10 cellular contexts compared by ENCODE assay signal in genomic region chr4:9238461-9238860, GRCh38. TPM values are rescaled to one million over a fixed set of nuclear protein-coding genes. Genes with fewer than 3 reads are reported as not detected.
A peak's percentile ranks its signal among the peaks of the same experiment; 100 is the strongest.
DNase-seq lines count a peak whose midpoint lies in the region; ATAC-seq and TF ChIP-seq lines count a peak whose summit lies in the region.
"Not testable (repeated sequence)": the region's sequence is repeated elsewhere in the genome, so short reads cannot be mapped to it uniquely, and the experiment has no call there.
"Had no signal": no experiment of that assay in that cellular context is flagged by ENCODE, and none has a peak within 500 bp of the region (broad histone marks: within the 10 kb centered on the region; RNA-seq: fewer than 3 reads in every experiment).

No MANE protein-coding gene starts in this region.

- H3K9me3 ChIP-seq in IMR-90 (ENCODE audit: control insufficient read depth, insufficient read depth, low read length); heart left ventricle; lower lobe of right lung; stomach: not testable (repeated sequence)

- not testable (repeated sequence) for H2BK5ac ChIP-seq in IMR-90 (ENCODE audit: low read depth, low read length, poor library complexity, severe bottlenecking)

- not testable (repeated sequence) for H3K4me2 ChIP-seq in IMR-90 (ENCODE audit: low read depth, low read length)

- H3K23ac ChIP-seq in IMR-90 (ENCODE audit: low read depth, low read length), result not testable (repeated sequence)

- H2BK20ac ChIP-seq in IMR-90 (ENCODE audit: low read depth, low read length), result not testable (repeated sequence)

- not testable (repeated sequence) for H4K8ac ChIP-seq in IMR-90 (ENCODE audit: low read depth in 2 of 2, low read length in 2 of 2)

- H3K79me1 ChIP-seq in IMR-90 (ENCODE audit: low read depth in 1 of 2, low read length in 2 of 2), result not testable (repeated sequence)

- DNase-seq in Ammon's horn (ENCODE audit: low spot score) (peak; percentile 1), IMR-90 (peak; percentile 0), coronary artery (ENCODE audit: low spot score) (peak; percentile 40), heart left ventricle (peak in 3 of 5 donors; percentile 5 to 70 (median 8)), lower lobe of right lung (peak; percentile 43), omental fat pad (ENCODE audit: low spot score) (peak; percentile 20), stomach (peak; percentile 18)
- DNase-seq in activated CD4-positive, alpha-beta T cell treated with anti-CD3 and anti-CD28 coated beads, Interleukin-2, amount 10 ng/mL, durations not matched to agents 7 days and 5 days, result peak; percentile 3

- H3K27ac Mint-ChIP-seq in activated CD4-positive, alpha-beta T cell treated with anti-CD3 and anti-CD28 coated beads, Interleukin-2, amount 10 ng/mL, durations not matched to agents 7 days and 5 days, result not testable (repeated sequence)

- not testable (repeated sequence) for H3K18ac ChIP-seq in IMR-90 (ENCODE audit: low read depth, low read length)

- not testable (repeated sequence) for H3K36me3 ChIP-seq in IMR-90 (ENCODE audit: control insufficient read depth, insufficient read depth, low read length); heart left ventricle; lower lobe of right lung; stomach

- H3K9ac ChIP-seq in IMR-90 (ENCODE audit: low read depth, low read length), result not testable (repeated sequence)

- H3K9me1 ChIP-seq in IMR-90 (ENCODE audit: insufficient read depth, low read length), result not testable (repeated sequence)

- CTCF ChIA-PET in IMR-90 (lab: Yijun Ruan, JAX); activated CD4-positive, alpha-beta T cell treated with anti-CD3 and anti-CD28 coated beads, Interleukin-2, amount 10 ng/mL, durations not matched to agents 7 days and 5 days (lab: Charles Lee): not testable (repeated sequence)

- not testable (repeated sequence) for H4K91ac ChIP-seq in IMR-90 (ENCODE audit: insufficient read depth, low read depth, low read length)

- not testable (repeated sequence) for TF ChIP-seq RAD21 in IMR-90 (IDR thresholded peaks at IDR 0.05; ENCODE audit: low read length)

- not testable (repeated sequence) for H3K4me1 Mint-ChIP-seq in activated CD4-positive, alpha-beta T cell treated with anti-CD3 and anti-CD28 coated beads, Interleukin-2, amount 10 ng/mL, durations not matched to agents 7 days and 5 days

- not testable (repeated sequence) for TF ChIP-seq POLR2A in IMR-90 (IDR thresholded peaks at IDR 0.05; ENCODE audit: low read depth, low read length); heart left ventricle (IDR thresholded peaks at IDR 0.05); stomach (IDR thresholded peaks at IDR 0.05)

- H3K27me3 Mint-ChIP-seq in activated CD4-positive, alpha-beta T cell treated with anti-CD3 and anti-CD28 coated beads, Interleukin-2, amount 10 ng/mL, durations not matched to agents 7 days and 5 days, result not testable (repeated sequence)

- not testable (repeated sequence) for H3K27me3 ChIP-seq in IMR-90 (ENCODE audit: control insufficient read depth, insufficient read depth, low read length); heart left ventricle; lower lobe of right lung (ENCODE audit: low read depth); stomach

- not testable (repeated sequence) for ATAC-seq in IMR-90 (ENCODE audit: low read depth); heart left ventricle; lower lobe of right lung; omental fat pad (ENCODE audit: low FRiP score)

- TF ChIP-seq EP300 in stomach (IDR thresholded peaks at IDR 0.05), result not testable (repeated sequence)

- WGBS in IMR-90 (ENCODE audit: extremely low coverage in 2 of 2, insufficient read length in 1 of 2), 2 experiments, result no CpG with 5 or more reads among the region's 12 CpGs
- WGBS in heart left ventricle, 4 donors, result 83% methylated on average over 11 of the region's 12 CpGs; no CpG with 5 or more reads in 2 of the 4 donors
- 77 to 84% (median 83%) methylated on average over 8 to 11 of the region's 12 CpGs; no CpG with 5 or more reads in 2 of the 5 donors for WGBS in stomach, 5 donors

- H3K4me3 ChIP-seq in IMR-90 (ENCODE audit: insufficient read depth, low read depth, low read length); coronary artery; heart left ventricle; lower lobe of right lung; stomach: not testable (repeated sequence)

- H3K9me3 Mint-ChIP-seq in activated CD4-positive, alpha-beta T cell treated with anti-CD3 and anti-CD28 coated beads, Interleukin-2, amount 10 ng/mL, durations not matched to agents 7 days and 5 days, result not testable (repeated sequence)

- not testable (repeated sequence) for H3K4me3 Mint-ChIP-seq in activated CD4-positive, alpha-beta T cell treated with anti-CD3 and anti-CD28 coated beads, Interleukin-2, amount 10 ng/mL, durations not matched to agents 7 days and 5 days

- not testable (repeated sequence) for H3K14ac ChIP-seq in IMR-90 (replicated peaks; ENCODE audit: low read depth, low read length)

- not testable (repeated sequence) for H3K27ac ChIP-seq in IMR-90 (ENCODE audit: insufficient read depth, low read length); coronary artery; heart left ventricle; lower lobe of right lung; stomach

- H4K5ac ChIP-seq in IMR-90 (ENCODE audit: low read depth, low read length), result not testable (repeated sequence)

- POLR2A ChIA-PET in IMR-90 (lab: Charles Lee; ENCODE audit: unreplicated experiment); activated CD4-positive, alpha-beta T cell treated with anti-CD3 and anti-CD28 coated beads, Interleukin-2, amount 10 ng/mL, durations not matched to agents 7 days and 5 days (lab: Charles Lee): not testable (repeated sequence)

- H2AK5ac ChIP-seq in IMR-90 (ENCODE audit: low read depth, low read length), result not testable (repeated sequence)

- H4K20me1 ChIP-seq in IMR-90 (ENCODE audit: insufficient read depth, low read length), result not testable (repeated sequence)

- dilution Hi-C loops in IMR-90 (cut with HindIII; ENCODE audit: low sequenced_read_pairs, unreplicated experiment), result not testable (repeated sequence)

- not testable (repeated sequence) for H2BK120ac ChIP-seq in IMR-90 (ENCODE audit: low read depth, low read length)

- not testable (repeated sequence) for H3K36me3 Mint-ChIP-seq in activated CD4-positive, alpha-beta T cell treated with anti-CD3 and anti-CD28 coated beads, Interleukin-2, amount 10 ng/mL, durations not matched to agents 7 days and 5 days (ENCODE audit: low read depth)

- not testable (repeated sequence) for H3K4ac ChIP-seq in IMR-90 (ENCODE audit: low read depth, low read length)

- in situ Hi-C loops in IMR-90 (cut with MboI; ENCODE audit: low sequenced_read_pairs), result not testable (repeated sequence)

- not testable (repeated sequence) for TF ChIP-seq CTCF in IMR-90 (conservative IDR thresholded peaks at IDR 0.05; ENCODE audit: low read depth, low read length); coronary artery (IDR thresholded peaks at IDR 0.05); heart left ventricle (IDR thresholded peaks at IDR 0.05); lower lobe of right lung (IDR thresholded peaks at IDR 0.05); omental fat pad (IDR thresholded peaks at IDR 0.05); stomach (IDR thresholded peaks at IDR 0.05)

- H3K56ac ChIP-seq in IMR-90 (ENCODE audit: extremely low read depth, insufficient read depth, low read length), result not testable (repeated sequence)

- H3K4me1 ChIP-seq in IMR-90 (ENCODE audit: control insufficient read depth, insufficient read depth, low read length); heart left ventricle; lower lobe of right lung; stomach: not testable (repeated sequence)

- not testable (repeated sequence) for H2AK9ac ChIP-seq in IMR-90 (replicated peaks; ENCODE audit: low read depth, low read length, poor library complexity)

- H2AFZ ChIP-seq in IMR-90 (replicated peaks; ENCODE audit: low read length, poor library complexity), result not testable (repeated sequence)

- H2BK15ac ChIP-seq in IMR-90 (ENCODE audit: low read depth, low read length), result not testable (repeated sequence)

- intact Hi-C loops in IMR-90 (cut with micrococcal nuclease); heart left ventricle (cut with DNase I); lower lobe of right lung (cut with DNase I); stomach (cut with DNase I; ENCODE audit: low total_unique reads): not testable (repeated sequence)

- BruUV-seq in IMR-90 (replicated peaks; lab: Mats Ljungman, UMichigan), result not testable (repeated sequence)

RNA-seq across cellular contexts. Expression of gene USP17L15, which starts 4.3 kb away (rescaled TPM):
- total RNA-seq in IMR-90 (2012; rRNA removed), result not detected in 2 replicates
- polyA plus RNA-seq in IMR-90 (2012; rRNA removed), result not detected in 2 replicates
- polyA plus RNA-seq in IMR-90 (2012; cell fraction: cytosol; rRNA removed), result not detected in 2 replicates
- not detected in 2 replicates for polyA plus RNA-seq in IMR-90 (2012; cell fraction: nucleus; rRNA removed; ENCODE audit: low replicate concordance)
- total RNA-seq in activated CD4-positive, alpha-beta T cell treated with anti-CD3 and anti-CD28 coated beads, Interleukin-2, amount 10 ng/mL, durations not matched to agents 7 days and 5 days, result not detected
- total RNA-seq in heart left ventricle, result not detected
- not detected for polyA plus RNA-seq in heart left ventricle
- total RNA-seq in lower lobe of right lung, result not detected
- not detected for total RNA-seq in omental fat pad
- total RNA-seq in stomach, result not detected
- not detected for polyA plus RNA-seq in stomach
- total RNA-seq: A172; CD4-positive, CD25-positive, alpha-beta regulatory T cell had no signal
- polyA plus RNA-seq: CD4-positive, CD25-positive, alpha-beta regulatory T cell had no signal

RNA-seq across cellular contexts. Expression of gene USP17L17, which starts 5.2 kb away (rescaled TPM):
- total RNA-seq in IMR-90 (2012; rRNA removed) (not detected in 2 replicates), heart left ventricle (not detected), lower lobe of right lung (not detected), omental fat pad (not detected), stomach (not detected)
- polyA plus RNA-seq in IMR-90 (2012; rRNA removed) (not detected in 2 replicates), heart left ventricle (not detected), stomach (not detected)
- not detected in 2 replicates for polyA plus RNA-seq in IMR-90 (2012; cell fraction: cytosol; rRNA removed)
- polyA plus RNA-seq in IMR-90 (2012; cell fraction: nucleus; rRNA removed; ENCODE audit: low replicate concordance), result not detected in 2 replicates
- not detected for total RNA-seq in activated CD4-positive, alpha-beta T cell treated with anti-CD3 and anti-CD28 coated beads, Interleukin-2, amount 10 ng/mL, durations not matched to agents 7 days and 5 days
- total RNA-seq: A172; CD4-positive, CD25-positive, alpha-beta regulatory T cell had no signal
- polyA plus RNA-seq: CD4-positive, CD25-positive, alpha-beta regulatory T cell had no signal

RNA-seq across cellular contexts. Expression of gene USP17L18, which starts 10.0 kb away (rescaled TPM):
- total RNA-seq in IMR-90 (2012; rRNA removed), result not detected in 2 replicates
- not detected in 2 replicates for polyA plus RNA-seq in IMR-90 (2012; rRNA removed)
- polyA plus RNA-seq in IMR-90 (2012; cell fraction: cytosol; rRNA removed), result not detected in 2 replicates
- polyA plus RNA-seq in IMR-90 (2012; cell fraction: nucleus; rRNA removed; ENCODE audit: low replicate concordance), result not detected in 2 replicates
- total RNA-seq in activated CD4-positive, alpha-beta T cell treated with anti-CD3 and anti-CD28 coated beads, Interleukin-2, amount 10 ng/mL, durations not matched to agents 7 days and 5 days, result not detected
- not detected for total RNA-seq in heart left ventricle
- not detected for polyA plus RNA-seq in heart left ventricle
- total RNA-seq in lower lobe of right lung, result not detected
- not detected for total RNA-seq in omental fat pad
- not detected for total RNA-seq in stomach
- polyA plus RNA-seq in stomach, result not detected
- total RNA-seq: A172; CD4-positive, CD25-positive, alpha-beta regulatory T cell had no signal
- polyA plus RNA-seq: CD4-positive, CD25-positive, alpha-beta regulatory T cell had no signal

RNA-seq across cellular contexts. Expression of gene USP17L13, which starts 13.8 kb away (rescaled TPM):
- total RNA-seq in IMR-90 (2012; rRNA removed) (not detected in 2 replicates), heart left ventricle (not detected), lower lobe of right lung (not detected), omental fat pad (not detected), stomach (not detected)
- polyA plus RNA-seq in IMR-90 (2012; rRNA removed) (not detected in 2 replicates), heart left ventricle (not detected), stomach (not detected)
- polyA plus RNA-seq in IMR-90 (2012; cell fraction: cytosol; rRNA removed), result not detected in 2 replicates
- not detected in 2 replicates for polyA plus RNA-seq in IMR-90 (2012; cell fraction: nucleus; rRNA removed; ENCODE audit: low replicate concordance)
- total RNA-seq in activated CD4-positive, alpha-beta T cell treated with anti-CD3 and anti-CD28 coated beads, Interleukin-2, amount 10 ng/mL, durations not matched to agents 7 days and 5 days, result not detected
- total RNA-seq: A172; CD4-positive, CD25-positive, alpha-beta regulatory T cell had no signal
- polyA plus RNA-seq: CD4-positive, CD25-positive, alpha-beta regulatory T cell had no signal

RNA-seq across cellular contexts. Expression of gene USP17L19, which starts 14.7 kb away (rescaled TPM):
- total RNA-seq in IMR-90 (2012; rRNA removed) (not detected in 2 replicates), heart left ventricle (not detected), lower lobe of right lung (not detected), omental fat pad (not detected), stomach (not detected)
- polyA plus RNA-seq in IMR-90 (2012; rRNA removed) (not detected in 2 replicates), heart left ventricle (not detected), stomach (not detected)
- polyA plus RNA-seq in IMR-90 (2012; cell fraction: cytosol; rRNA removed), result not detected in 2 replicates
- polyA plus RNA-seq in IMR-90 (2012; cell fraction: nucleus; rRNA removed; ENCODE audit: low replicate concordance), result not detected in 2 replicates
- not detected for total RNA-seq in activated CD4-positive, alpha-beta T cell treated with anti-CD3 and anti-CD28 coated beads, Interleukin-2, amount 10 ng/mL, durations not matched to agents 7 days and 5 days
- total RNA-seq: A172; CD4-positive, CD25-positive, alpha-beta regulatory T cell had no signal
- polyA plus RNA-seq: CD4-positive, CD25-positive, alpha-beta regulatory T cell had no signal
